Comparison of ENCODE assay signal across 1 cellular context in the genomic region with DNA sequence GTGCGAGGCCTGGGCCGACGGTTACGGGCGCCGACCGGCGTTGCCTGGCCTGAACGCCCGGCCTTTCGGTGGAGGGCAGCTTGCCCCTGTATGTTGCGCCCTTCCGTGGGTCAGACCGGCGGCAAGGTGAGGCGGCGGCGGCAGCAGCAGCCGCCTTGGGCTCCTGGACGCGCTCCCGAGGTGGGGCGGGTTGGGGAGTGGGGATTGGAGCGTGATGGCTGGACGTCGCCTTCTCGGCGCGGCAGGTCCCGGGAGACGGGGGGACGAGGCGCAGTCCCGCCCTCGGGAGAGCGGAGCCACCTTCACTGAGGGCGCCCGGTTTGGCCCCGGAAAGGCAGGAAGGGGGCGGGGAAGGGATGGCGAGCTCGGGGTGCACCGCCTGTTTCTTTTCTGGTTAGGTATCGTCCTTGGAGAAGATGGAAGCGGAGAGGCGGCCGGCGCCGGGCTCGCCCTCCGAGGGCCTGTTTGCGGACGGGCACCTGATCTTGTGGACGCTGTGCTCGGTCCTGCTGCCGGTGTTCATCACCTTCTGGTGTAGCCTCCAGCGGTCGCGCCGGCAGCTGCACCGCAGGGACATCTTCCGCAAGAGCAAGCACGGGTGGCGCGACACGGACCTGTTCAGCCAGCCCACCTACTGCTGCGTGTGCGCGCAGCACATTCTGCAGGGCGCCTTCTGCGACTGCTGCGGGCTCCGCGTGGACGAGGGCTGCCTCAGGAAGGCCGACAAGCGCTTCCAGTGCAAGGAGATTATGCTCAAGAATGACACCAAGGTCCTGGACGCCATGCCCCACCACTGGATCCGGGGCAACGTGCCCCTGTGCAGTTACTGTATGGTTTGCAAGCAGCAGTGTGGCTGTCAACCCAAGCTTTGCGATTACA.
A peak's percentile ranks its signal among the peaks of the same experiment; 100 is the strongest.
TF ChIP-seq lines count a peak whose summit lies in the region.

No MANE protein-coding gene starts in this region.

TF ChIP-seq in K562, 482 proteins besides CTCF, POLR2A, EP300 and RAD21 (continued from another document and continues in another):
- TF ChIP-seq RBM34 (IDR thresholded peaks at IDR 0.05; ENCODE audit: borderline replicate concordance, insufficient read depth, low read length): peak; percentile 91; the same call in 1 of the 2 replicates
- TF ChIP-seq MEF2D (tag; conservative IDR thresholded peaks at IDR 0.05; ENCODE audit: low read depth): no peak
- TF ChIP-seq MAZ (CRISPR knock-in tag; conservative IDR thresholded peaks at IDR 0.05 in 1 of 2, IDR thresholded peaks at IDR 0.05 in 1 of 2): peak in 1 of 2 experiments; percentile 13; a peak in 2 of 4 replicates
- 0 out of 2 replicates have a peak, but pooled peaks have one; percentile 20 for TF ChIP-seq ZNF224 (CRISPR knock-in tag; IDR thresholded peaks at IDR 0.05)
- TF ChIP-seq, protein P1, sequence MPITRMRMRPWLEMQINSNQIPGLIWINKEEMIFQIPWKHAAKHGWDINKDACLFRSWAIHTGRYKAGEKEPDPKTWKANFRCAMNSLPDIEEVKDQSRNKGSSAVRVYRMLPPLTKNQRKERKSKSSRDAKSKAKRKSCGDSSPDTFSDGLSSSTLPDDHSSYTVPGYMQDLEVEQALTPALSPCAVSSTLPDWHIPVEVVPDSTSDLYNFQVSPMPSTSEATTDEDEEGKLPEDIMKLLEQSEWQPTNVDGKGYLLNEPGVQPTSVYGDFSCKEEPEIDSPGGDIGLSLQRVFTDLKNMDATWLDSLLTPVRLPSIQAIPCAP (CRISPR knock-in tag; IDR thresholded peaks at IDR 0.05; ENCODE audit: borderline replicate concordance): 0 out of 2 replicates have a peak, but pooled peaks have one; percentile 40
- peak; percentile 41; the same call in 1 of the 2 replicates for TF ChIP-seq ERF (CRISPR knock-in tag; IDR thresholded peaks at IDR 0.05)
- TF ChIP-seq L3MBTL2 (IDR thresholded peaks at IDR 0.05): peak; percentile 68
- TF ChIP-seq, protein P2, sequence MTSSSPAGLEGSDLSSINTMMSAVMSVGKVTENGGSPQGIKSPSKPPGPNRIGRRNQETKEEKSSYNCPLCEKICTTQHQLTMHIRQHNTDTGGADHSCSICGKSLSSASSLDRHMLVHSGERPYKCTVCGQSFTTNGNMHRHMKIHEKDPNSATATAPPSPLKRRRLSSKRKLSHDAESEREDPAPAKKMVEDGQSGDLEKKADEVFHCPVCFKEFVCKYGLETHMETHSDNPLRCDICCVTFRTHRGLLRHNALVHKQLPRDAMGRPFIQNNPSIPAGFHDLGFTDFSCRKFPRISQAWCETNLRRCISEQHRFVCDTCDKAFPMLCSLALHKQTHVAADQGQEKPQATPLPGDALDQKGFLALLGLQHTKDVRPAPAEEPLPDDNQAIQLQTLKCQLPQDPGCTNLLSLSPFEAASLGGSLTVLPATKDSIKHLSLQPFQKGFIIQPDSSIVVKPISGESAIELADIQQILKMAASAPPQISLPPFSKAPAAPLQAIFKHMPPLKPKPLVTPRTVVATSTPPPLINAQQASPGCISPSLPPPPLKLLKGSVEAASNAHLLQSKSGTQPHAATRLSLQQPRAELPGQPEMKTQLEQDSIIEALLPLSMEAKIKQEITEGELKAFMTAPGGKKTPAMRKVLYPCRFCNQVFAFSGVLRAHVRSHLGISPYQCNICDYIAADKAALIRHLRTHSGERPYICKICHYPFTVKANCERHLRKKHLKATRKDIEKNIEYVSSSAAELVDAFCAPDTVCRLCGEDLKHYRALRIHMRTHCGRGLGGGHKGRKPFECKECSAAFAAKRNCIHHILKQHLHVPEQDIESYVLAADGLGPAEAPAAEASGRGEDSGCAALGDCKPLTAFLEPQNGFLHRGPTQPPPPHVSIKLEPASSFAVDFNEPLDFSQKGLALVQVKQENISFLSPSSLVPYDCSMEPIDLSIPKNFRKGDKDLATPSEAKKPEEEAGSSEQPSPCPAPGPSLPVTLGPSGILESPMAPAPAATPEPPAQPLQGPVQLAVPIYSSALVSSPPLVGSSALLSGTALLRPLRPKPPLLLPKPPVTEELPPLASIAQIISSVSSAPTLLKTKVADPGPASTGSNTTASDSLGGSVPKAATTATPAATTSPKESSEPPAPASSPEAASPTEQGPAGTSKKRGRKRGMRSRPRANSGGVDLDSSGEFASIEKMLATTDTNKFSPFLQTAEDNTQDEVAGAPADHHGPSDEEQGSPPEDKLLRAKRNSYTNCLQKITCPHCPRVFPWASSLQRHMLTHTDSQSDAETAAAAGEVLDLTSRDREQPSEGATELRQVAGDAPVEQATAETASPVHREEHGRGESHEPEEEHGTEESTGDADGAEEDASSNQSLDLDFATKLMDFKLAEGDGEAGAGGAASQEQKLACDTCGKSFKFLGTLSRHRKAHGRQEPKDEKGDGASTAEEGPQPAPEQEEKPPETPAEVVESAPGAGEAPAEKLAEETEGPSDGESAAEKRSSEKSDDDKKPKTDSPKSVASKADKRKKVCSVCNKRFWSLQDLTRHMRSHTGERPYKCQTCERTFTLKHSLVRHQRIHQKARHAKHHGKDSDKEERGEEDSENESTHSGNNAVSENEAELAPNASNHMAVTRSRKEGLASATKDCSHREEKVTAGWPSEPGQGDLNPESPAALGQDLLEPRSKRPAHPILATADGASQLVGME (CRISPR knock-in tag; IDR thresholded peaks at IDR 0.05): 0 out of 2 replicates have a peak, but pooled peaks have one; percentile 55
- TF ChIP-seq YY1 (IDR thresholded peaks at IDR 0.05; ENCODE audit: borderline replicate concordance in 1 of 3, control insufficient read depth in 1 of 3, extremely low read depth in 1 of 3, insufficient read depth in 3 of 3, insufficient read length in 1 of 3, insufficient replicate concordance in 2 of 3, low read depth in 1 of 3, low read length in 2 of 3): peak in 1 of 3 experiments; percentile 41
- TF ChIP-seq, protein P3, sequence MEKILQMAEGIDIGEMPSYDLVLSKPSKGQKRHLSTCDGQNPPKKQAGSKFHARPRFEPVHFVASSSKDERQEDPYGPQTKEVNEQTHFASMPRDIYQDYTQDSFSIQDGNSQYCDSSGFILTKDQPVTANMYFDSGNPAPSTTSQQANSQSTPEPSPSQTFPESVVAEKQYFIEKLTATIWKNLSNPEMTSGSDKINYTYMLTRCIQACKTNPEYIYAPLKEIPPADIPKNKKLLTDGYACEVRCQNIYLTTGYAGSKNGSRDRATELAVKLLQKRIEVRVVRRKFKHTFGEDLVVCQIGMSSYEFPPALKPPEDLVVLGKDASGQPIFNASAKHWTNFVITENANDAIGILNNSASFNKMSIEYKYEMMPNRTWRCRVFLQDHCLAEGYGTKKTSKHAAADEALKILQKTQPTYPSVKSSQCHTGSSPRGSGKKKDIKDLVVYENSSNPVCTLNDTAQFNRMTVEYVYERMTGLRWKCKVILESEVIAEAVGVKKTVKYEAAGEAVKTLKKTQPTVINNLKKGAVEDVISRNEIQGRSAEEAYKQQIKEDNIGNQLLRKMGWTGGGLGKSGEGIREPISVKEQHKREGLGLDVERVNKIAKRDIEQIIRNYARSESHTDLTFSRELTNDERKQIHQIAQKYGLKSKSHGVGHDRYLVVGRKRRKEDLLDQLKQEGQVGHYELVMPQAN (IDR thresholded peaks at IDR 0.05; ENCODE audit: borderline replicate concordance): peak; percentile 49; the same call in 1 of the 2 replicates
- peak; percentile 82 for TF ChIP-seq ZFX (CRISPR knock-in tag; IDR thresholded peaks at IDR 0.05)
- no peak for TF ChIP-seq JUND (IDR thresholded peaks at IDR 0.05; ENCODE audit: borderline replicate concordance, low read depth, low read length)
- no peak; the same call in 2 of the 3 replicates for TF ChIP-seq JUND (tag; IDR thresholded peaks at IDR 0.05; ENCODE audit: borderline replicate concordance, low read depth, low read length)
- TF ChIP-seq CREB1 (IDR thresholded peaks at IDR 0.05): 0 out of 2 replicates have a peak, but pooled peaks have one; percentile 8
- no peak; the same call in 1 of the 2 replicates for TF ChIP-seq CREB1 (CRISPR knock-in tag; IDR thresholded peaks at IDR 0.05)
- peak in 1 of 2 experiments; percentile 42; a peak in 2 of 4 replicates for TF ChIP-seq RCOR1 (IDR thresholded peaks at IDR 0.05; ENCODE audit: borderline replicate concordance in 1 of 2, low read depth in 2 of 2, low read length in 2 of 2)
- 0 out of 2 replicates have a peak, but pooled peaks have one; percentile 17 for TF ChIP-seq SOX6 (IDR thresholded peaks at IDR 0.05)
- no peak for TF ChIP-seq BCL6 (CRISPR knock-in tag; IDR thresholded peaks at IDR 0.05)
- TF ChIP-seq EGR1 (conservative IDR thresholded peaks at IDR 0.05): no peak
- TF ChIP-seq, protein P4, sequence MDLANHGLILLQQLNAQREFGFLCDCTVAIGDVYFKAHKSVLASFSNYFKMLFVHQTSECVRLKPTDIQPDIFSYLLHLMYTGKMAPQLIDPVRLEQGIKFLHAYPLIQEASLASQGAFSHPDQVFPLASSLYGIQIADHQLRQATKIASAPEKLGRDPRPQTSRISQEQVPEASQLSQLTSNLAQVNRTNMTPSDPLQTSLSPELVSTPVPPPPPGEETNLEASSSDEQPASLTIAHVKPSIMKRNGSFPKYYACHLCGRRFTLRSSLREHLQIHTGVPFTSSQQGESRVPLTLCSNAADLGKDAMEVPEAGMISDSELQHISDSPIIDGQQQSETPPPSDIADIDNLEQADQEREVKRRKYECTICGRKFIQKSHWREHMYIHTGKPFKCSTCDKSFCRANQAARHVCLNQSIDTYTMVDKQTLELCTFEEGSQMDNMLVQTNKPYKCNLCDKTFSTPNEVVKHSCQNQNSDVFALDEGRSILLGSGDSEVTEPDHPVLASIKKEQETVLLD (IDR thresholded peaks at IDR 0.05): no peak
- TF ChIP-seq KDM5B (IDR thresholded peaks at IDR 0.05; ENCODE audit: insufficient replicate concordance, low read depth, low read length): peak; percentile 66
- no peak for TF ChIP-seq C11orf30 (IDR thresholded peaks at IDR 0.05; ENCODE audit: low read depth)
- TF ChIP-seq, protein P5, sequence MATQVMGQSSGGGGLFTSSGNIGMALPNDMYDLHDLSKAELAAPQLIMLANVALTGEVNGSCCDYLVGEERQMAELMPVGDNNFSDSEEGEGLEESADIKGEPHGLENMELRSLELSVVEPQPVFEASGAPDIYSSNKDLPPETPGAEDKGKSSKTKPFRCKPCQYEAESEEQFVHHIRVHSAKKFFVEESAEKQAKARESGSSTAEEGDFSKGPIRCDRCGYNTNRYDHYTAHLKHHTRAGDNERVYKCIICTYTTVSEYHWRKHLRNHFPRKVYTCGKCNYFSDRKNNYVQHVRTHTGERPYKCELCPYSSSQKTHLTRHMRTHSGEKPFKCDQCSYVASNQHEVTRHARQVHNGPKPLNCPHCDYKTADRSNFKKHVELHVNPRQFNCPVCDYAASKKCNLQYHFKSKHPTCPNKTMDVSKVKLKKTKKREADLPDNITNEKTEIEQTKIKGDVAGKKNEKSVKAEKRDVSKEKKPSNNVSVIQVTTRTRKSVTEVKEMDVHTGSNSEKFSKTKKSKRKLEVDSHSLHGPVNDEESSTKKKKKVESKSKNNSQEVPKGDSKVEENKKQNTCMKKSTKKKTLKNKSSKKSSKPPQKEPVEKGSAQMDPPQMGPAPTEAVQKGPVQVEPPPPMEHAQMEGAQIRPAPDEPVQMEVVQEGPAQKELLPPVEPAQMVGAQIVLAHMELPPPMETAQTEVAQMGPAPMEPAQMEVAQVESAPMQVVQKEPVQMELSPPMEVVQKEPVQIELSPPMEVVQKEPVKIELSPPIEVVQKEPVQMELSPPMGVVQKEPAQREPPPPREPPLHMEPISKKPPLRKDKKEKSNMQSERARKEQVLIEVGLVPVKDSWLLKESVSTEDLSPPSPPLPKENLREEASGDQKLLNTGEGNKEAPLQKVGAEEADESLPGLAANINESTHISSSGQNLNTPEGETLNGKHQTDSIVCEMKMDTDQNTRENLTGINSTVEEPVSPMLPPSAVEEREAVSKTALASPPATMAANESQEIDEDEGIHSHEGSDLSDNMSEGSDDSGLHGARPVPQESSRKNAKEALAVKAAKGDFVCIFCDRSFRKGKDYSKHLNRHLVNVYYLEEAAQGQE (CRISPR knock-in tag; IDR thresholded peaks at IDR 0.05; ENCODE audit: low read depth): 0 out of 2 replicates have a peak, but pooled peaks have one; percentile 45
- TF ChIP-seq NR1H2 (CRISPR knock-in tag; IDR thresholded peaks at IDR 0.05): 0 out of 2 replicates have a peak, but pooled peaks have one; percentile 43
- peak; percentile 51 for TF ChIP-seq CXXC5 (CRISPR knock-in tag; IDR thresholded peaks at IDR 0.05)
- peak; percentile 55; the same call in 1 of the 2 replicates for TF ChIP-seq NCOA1 (IDR thresholded peaks at IDR 0.05; ENCODE audit: low read depth)
- peak; percentile 4 to 83; a peak in 1 of 4 replicates for TF ChIP-seq NONO (IDR thresholded peaks at IDR 0.05; ENCODE audit: low read depth in 2 of 2, low read length in 1 of 2)
- TF ChIP-seq, protein P6, sequence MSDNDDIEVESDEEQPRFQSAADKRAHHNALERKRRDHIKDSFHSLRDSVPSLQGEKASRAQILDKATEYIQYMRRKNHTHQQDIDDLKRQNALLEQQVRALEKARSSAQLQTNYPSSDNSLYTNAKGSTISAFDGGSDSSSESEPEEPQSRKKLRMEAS (CRISPR knock-in tag; IDR thresholded peaks at IDR 0.05): peak; percentile 74
- TF ChIP-seq, protein P7, sequence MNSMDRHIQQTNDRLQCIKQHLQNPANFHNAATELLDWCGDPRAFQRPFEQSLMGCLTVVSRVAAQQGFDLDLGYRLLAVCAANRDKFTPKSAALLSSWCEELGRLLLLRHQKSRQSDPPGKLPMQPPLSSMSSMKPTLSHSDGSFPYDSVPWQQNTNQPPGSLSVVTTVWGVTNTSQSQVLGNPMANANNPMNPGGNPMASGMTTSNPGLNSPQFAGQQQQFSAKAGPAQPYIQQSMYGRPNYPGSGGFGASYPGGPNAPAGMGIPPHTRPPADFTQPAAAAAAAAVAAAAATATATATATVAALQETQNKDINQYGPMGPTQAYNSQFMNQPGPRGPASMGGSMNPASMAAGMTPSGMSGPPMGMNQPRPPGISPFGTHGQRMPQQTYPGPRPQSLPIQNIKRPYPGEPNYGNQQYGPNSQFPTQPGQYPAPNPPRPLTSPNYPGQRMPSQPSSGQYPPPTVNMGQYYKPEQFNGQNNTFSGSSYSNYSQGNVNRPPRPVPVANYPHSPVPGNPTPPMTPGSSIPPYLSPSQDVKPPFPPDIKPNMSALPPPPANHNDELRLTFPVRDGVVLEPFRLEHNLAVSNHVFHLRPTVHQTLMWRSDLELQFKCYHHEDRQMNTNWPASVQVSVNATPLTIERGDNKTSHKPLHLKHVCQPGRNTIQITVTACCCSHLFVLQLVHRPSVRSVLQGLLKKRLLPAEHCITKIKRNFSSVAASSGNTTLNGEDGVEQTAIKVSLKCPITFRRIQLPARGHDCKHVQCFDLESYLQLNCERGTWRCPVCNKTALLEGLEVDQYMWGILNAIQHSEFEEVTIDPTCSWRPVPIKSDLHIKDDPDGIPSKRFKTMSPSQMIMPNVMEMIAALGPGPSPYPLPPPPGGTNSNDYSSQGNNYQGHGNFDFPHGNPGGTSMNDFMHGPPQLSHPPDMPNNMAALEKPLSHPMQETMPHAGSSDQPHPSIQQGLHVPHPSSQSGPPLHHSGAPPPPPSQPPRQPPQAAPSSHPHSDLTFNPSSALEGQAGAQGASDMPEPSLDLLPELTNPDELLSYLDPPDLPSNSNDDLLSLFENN (IDR thresholded peaks at IDR 0.05; ENCODE audit: low read depth in 2 of 2, low read length in 2 of 2): no peak
- peak; percentile 13; the same call in 1 of the 2 replicates for TF ChIP-seq SMAD4 (CRISPR knock-in tag; conservative IDR thresholded peaks at IDR 0.05)
- TF ChIP-seq GABPA (tag; conservative IDR thresholded peaks at IDR 0.05; ENCODE audit: low read depth): peak; percentile 65
